In genomic region chr2:109594246-109594900, GRCh38 we compare ENCODE assay signal across 24 cellular contexts. TPM values are rescaled to one million over a fixed set of nuclear protein-coding genes. Genes with fewer than 3 reads are reported as not detected.
DNase-seq lines count a peak whose midpoint lies in the region; ATAC-seq and TF ChIP-seq lines count a peak whose summit lies in the region.
"Had no signal": no experiment of that assay in that cellular context is flagged by ENCODE, and none has a peak within 500 bp of the region (broad histone marks: within the 10 kb centered on the region; RNA-seq: fewer than 3 reads in every experiment).

No MANE protein-coding gene starts in this region.

- intact Hi-C loops in MCF 10A (cut with micrococcal nuclease) (no loop called here), breast epithelium (cut with DNase I; ENCODE audit: low total_unique reads) (no loop called here), right lobe of liver (cut with DNase I) (no loop called here)

- no peaks in the 10 kb centered on the region for H3K4me1 ChIP-seq in breast epithelium
- no peaks in the 10 kb centered on the region for H3K4me1 ChIP-seq in right lobe of liver
- H3K4me1 ChIP-seq: adrenal gland, parathyroid adenoma had no signal

- CTCF ChIA-PET in MCF 10A (lab: Yijun Ruan, JAX), result interaction anchor here (0.6 to 3.2 kb wide), 3 partner anchors 11 to 48 kb away, joined by 3 to 12 read pairs (median 3); no protein-coding TSS in a partner anchor

- BruUV-seq in MCF 10A (replicated peaks; lab: Mats Ljungman, UMichigan), result no TSS peak

- H3K27ac Mint-ChIP-seq in MCF 10A (ENCODE audit: low read depth, unreplicated experiment) (no peak overlapping the region), mesothelial cell of epicardium (peak overlapping the region; percentile 3)
- H3K27ac Mint-ChIP-seq: activated CD4-positive, alpha-beta T cell treated with anti-CD3 and anti-CD28 coated beads, Interleukin-2, amount 10 ng/mL, durations not matched to agents 24 days and 14 days; naive B cell; T-cell had no signal

- no peak for TF ChIP-seq POLR2A in breast epithelium (IDR thresholded peaks at IDR 0.05)
- TF ChIP-seq POLR2A in right lobe of liver (IDR thresholded peaks at IDR 0.05), result no peak

- no peaks in the 10 kb centered on the region for H3K9me3 ChIP-seq in breast epithelium
- no peaks in the 10 kb centered on the region for H3K9me3 ChIP-seq in right lobe of liver
- H3K9me3 ChIP-seq: adrenal gland, heart right ventricle had no signal

- DNase-seq in MCF 10A (ENCODE audit: unreplicated experiment) (peak; percentile 14), breast epithelium (ENCODE audit: low spot score in 2 of 2) (no peak), astrocyte of the spinal cord (ENCODE audit: low read depth, low spot score) (peak; percentile 34), mesothelial cell of epicardium (ENCODE audit: low spot score in 2 of 2, unreplicated experiment in 2 of 2) (no peak), right lobe of liver (no peak), NCI-H2081 treated with DMSO at 0.1 percent for 48 hours (lab: John Stamatoyannopoulos, UW) (no peak)
- no peak for DNase-seq in activated T-cell treated with anti-CD3 and anti-CD28 coated beads, Interleukin-2, amount 50 U/mL, for 48 hours
- DNase-seq: ACHN; activated CD4-positive, alpha-beta T cell treated with anti-CD3 and anti-CD28 coated beads, Interleukin-2, amount 10 ng/mL, durations not matched to agents 24 days and 14 days; activated gamma-delta T cell treated with Interleukin-2 at 50 U/mL for 16 hours; adrenal gland; effector memory CD4-positive, alpha-beta T cell; H7; heart right ventricle; naive B cell; NCI-H187; NCI-H69; SHP77; small intestine; stimulated activated CD4-positive, alpha-beta T cell treated with anti-CD3 and anti-CD28 coated beads, Interleukin-4, amount 100 ng/mL, for 24 hours; T-cell had no signal

- no peak overlapping the region for H3K4me3 ChIP-seq in breast epithelium
- no peak overlapping the region for H3K4me3 ChIP-seq in astrocyte of the spinal cord (ENCODE audit: low read depth, low read length)
- H3K4me3 ChIP-seq in right lobe of liver, result no peak overlapping the region
- H3K4me3 ChIP-seq: adrenal gland, heart right ventricle had no signal

- no peak overlapping the region for H3K27ac ChIP-seq in breast epithelium
- H3K27ac ChIP-seq in right lobe of liver, result no peak overlapping the region
- H3K27ac ChIP-seq: adrenal gland, C4-2B, heart right ventricle, parathyroid adenoma had no signal

- H3K4me3 Mint-ChIP-seq in MCF 10A (ENCODE audit: unreplicated experiment), result no peak overlapping the region
- H3K4me3 Mint-ChIP-seq in mesothelial cell of epicardium, result no peak overlapping the region
- H3K4me3 Mint-ChIP-seq: activated CD4-positive, alpha-beta T cell treated with anti-CD3 and anti-CD28 coated beads, Interleukin-2, amount 10 ng/mL, durations not matched to agents 24 days and 14 days; naive B cell; T-cell had no signal

- H3K36me3 ChIP-seq in breast epithelium (no peaks in the 10 kb centered on the region), right lobe of liver (no peaks in the 10 kb centered on the region)
- H3K36me3 ChIP-seq: adrenal gland had no signal

- POLR2A ChIA-PET in MCF 10A (lab: Yijun Ruan, JAX), result interaction anchor here (1.0 kb wide), 1 partner anchor 21 kb away, joined by 4 read pairs; no protein-coding TSS in a partner anchor

- in situ Hi-C loops in astrocyte of the spinal cord (cut with HindIII; ENCODE audit: low sequenced_read_pairs), result no loop called here

- no peaks in the 10 kb centered on the region for H3K9me3 Mint-ChIP-seq in MCF 10A (ENCODE audit: unreplicated experiment)
- no peaks in the 10 kb centered on the region for H3K9me3 Mint-ChIP-seq in mesothelial cell of epicardium
- H3K9me3 Mint-ChIP-seq: activated CD4-positive, alpha-beta T cell treated with anti-CD3 and anti-CD28 coated beads, Interleukin-2, amount 10 ng/mL, durations not matched to agents 24 days and 14 days; naive B cell; T-cell had no signal

- 93% methylated on average over 13 of the region's 16 CpGs for WGBS in right lobe of liver (ENCODE audit: insufficient coverage, low coverage, low lambda C conversion rate, missing lambda C conversion rate)

- H3K4me1 Mint-ChIP-seq in MCF 10A (ENCODE audit: insufficient read depth, unreplicated experiment) (peaks cover 16% of the 10 kb centered on the region), mesothelial cell of epicardium (peaks cover 16% of the 10 kb centered on the region)
- H3K4me1 Mint-ChIP-seq: activated CD4-positive, alpha-beta T cell treated with anti-CD3 and anti-CD28 coated beads, Interleukin-2, amount 10 ng/mL, durations not matched to agents 24 days and 14 days; naive B cell; T-cell had no signal

- H3K36me3 Mint-ChIP-seq in MCF 10A (ENCODE audit: insufficient read depth, unreplicated experiment) (peaks cover 16% of the 10 kb centered on the region), mesothelial cell of epicardium (peaks cover 3% of the 10 kb centered on the region)
- H3K36me3 Mint-ChIP-seq: naive B cell, T-cell had no signal

- ATAC-seq in right lobe of liver (no peak), HG03108 (IDR thresholded peaks at IDR 0.05; ENCODE audit: unreplicated experiment) (no peak)
- ATAC-seq: T-cell had no signal

- no peaks in the 10 kb centered on the region for H3K27me3 ChIP-seq in breast epithelium
- no peaks in the 10 kb centered on the region for H3K27me3 ChIP-seq in right lobe of liver
- H3K27me3 ChIP-seq: adrenal gland, heart right ventricle had no signal

- H3K27me3 Mint-ChIP-seq in MCF 10A (ENCODE audit: insufficient read depth, unreplicated experiment) (no peaks in the 10 kb centered on the region), mesothelial cell of epicardium (ENCODE audit: low read depth) (no peaks in the 10 kb centered on the region)
- H3K27me3 Mint-ChIP-seq: activated CD4-positive, alpha-beta T cell treated with anti-CD3 and anti-CD28 coated beads, Interleukin-2, amount 10 ng/mL, durations not matched to agents 24 days and 14 days had no signal

- TF ChIP-seq CTCF in MCF 10A (IDR thresholded peaks at IDR 0.05; ENCODE audit: unreplicated experiment) (no peak), breast epithelium (IDR thresholded peaks at IDR 0.05) (no peak), astrocyte of the spinal cord (IDR thresholded peaks at IDR 0.05; ENCODE audit: low read depth, low read length) (no peak), mesothelial cell of epicardium (IDR thresholded peaks at IDR 0.05; ENCODE audit: unreplicated experiment) (no peak), right lobe of liver (IDR thresholded peaks at IDR 0.05) (no peak)

RNA-seq across cellular contexts. Expression of gene SEPTIN10, which starts 19.4 kb away (rescaled TPM):
- total RNA-seq in MCF 10A (2022), result 78.9 and 105 TPM in 2 replicates
- 100 to 1,000 TPM in 2 of 3 donors, 10 to 100 TPM in 1; 93.5 to 116 (median 100) TPM for total RNA-seq in breast epithelium
- 64.9 to 69.2 TPM (median 69.1 TPM) in 3 replicates for total RNA-seq in mesothelial cell of epicardium
- 10 to 100 TPM; 34.6 to 52.8 (median 40.8) TPM for total RNA-seq in right lobe of liver

RNA-seq across cellular contexts. Expression of gene SOWAHC, which starts 19.8 kb away (rescaled TPM):
- total RNA-seq in MCF 10A (2022) (25.6 and 35.3 TPM in 2 replicates), breast epithelium (10 to 100 TPM in 2 of 3 donors, 1 to 10 TPM in 1; 9.1 to 18.4 (median 14.7) TPM), mesothelial cell of epicardium (15.9 to 16.8 TPM (median 16.0 TPM) in 3 replicates), right lobe of liver (10 to 100 TPM; 13.0 to 55.1 (median 34.4) TPM)

Comparison
In these comparisons a context has a peak if more than half of its experiments do, and no peak if none do; other contexts are left out.
1. DNase-seq: peak in MCF 10A (single experiment) and astrocyte of the spinal cord (single experiment); none in breast epithelium (0 of 2), mesothelial cell of epicardium (0 of 2), right lobe of liver (0 of 3), activated T-cell treated with anti-CD3 and anti-CD28 coated beads, Interleukin-2, amount 50 U/mL, for 48 hours (0 of 2) and NCI-H2081 treated with DMSO at 0.1 percent for 48 hours (single experiment).